8 cellular contexts compared by ENCODE assay signal in genomic region chr3:196712514-196713413, GRCh38. TPM values are rescaled to one million over a fixed set of nuclear protein-coding genes. Genes with fewer than 3 reads are reported as not detected.
DNase-seq lines count a peak whose midpoint lies in the region; ATAC-seq and TF ChIP-seq lines count a peak whose summit lies in the region.

No MANE protein-coding gene starts in this region.

- DNase-seq in SKM-1 (lab: John Stamatoyannopoulos, UW; ENCODE audit: unreplicated experiment) (peak; percentile 31), SKM-1 treated with dmso at 0.1 percent for 144 hours (lab: John Stamatoyannopoulos, UW; ENCODE audit: unreplicated experiment) (no peak), NCI-H69 (lab: John Stamatoyannopoulos, UW) (peak; percentile 74), activated gamma-delta T cell (lab: John Stamatoyannopoulos, UW) (peak; percentile 79), osteoblast (ENCODE audit: insufficient read length, low spot score, missing footprints) (peak; percentile 94), thoracic aorta (ENCODE audit: low spot score) (no peak)

- TF ChIP-seq CTCF in gastroesophageal sphincter (IDR thresholded peaks at IDR 0.05) (peak in 2 of 4 experiments; percentile 2 to 22), osteoblast (IDR thresholded peaks at IDR 0.05; ENCODE audit: extremely low read depth, low read depth, low read length) (no peak), thoracic aorta (IDR thresholded peaks at IDR 0.05) (no peak)

- no peaks in the 10 kb centered on the region for H3K27me3 ChIP-seq in gastroesophageal sphincter
- no peaks in the 10 kb centered on the region for H3K27me3 ChIP-seq in osteoblast (ENCODE audit: insufficient read depth, low read length)
- H3K27me3 ChIP-seq in thoracic aorta (replicated peaks; ENCODE audit: insufficient read depth) = no peaks in the 10 kb centered on the region

- TF ChIP-seq POLR2A in gastroesophageal sphincter (IDR thresholded peaks at IDR 0.05) = no peak

- H2AFZ ChIP-seq in osteoblast (ENCODE audit: low read length) = peak overlapping the region; percentile 96

- H3K4me1 ChIP-seq in gastroesophageal sphincter (peaks cover 0 to 29% (median 11%) of the 10 kb centered on the region in 3 donors), osteoblast (ENCODE audit: insufficient read depth, low read length) (peaks cover 14% of the 10 kb centered on the region), thoracic aorta (ENCODE audit: control insufficient read depth in 1 of 2, low read depth in 2 of 2) (peaks cover 9 to 20% of the 10 kb centered on the region in 2 donors)

- H3K36me3 ChIP-seq in gastroesophageal sphincter (no peaks in the 10 kb centered on the region), osteoblast (ENCODE audit: insufficient read depth, low read length) (no peaks in the 10 kb centered on the region), thoracic aorta (no peaks in the 10 kb centered on the region)

- H3K27ac ChIP-seq in gastroesophageal sphincter (peak overlapping the region; percentile 76 to 98 (median 94)), osteoblast (ENCODE audit: low read depth, low read length) (peak overlapping the region; percentile 94), thoracic aorta (peak overlapping the region; percentile 73 to 79)

- no peak for TF ChIP-seq EP300 in gastroesophageal sphincter (IDR thresholded peaks at IDR 0.05)

- H3K4me2 ChIP-seq in osteoblast (ENCODE audit: insufficient read depth, low read length) = peak overlapping the region; percentile 100

- H4K20me1 ChIP-seq in osteoblast (ENCODE audit: insufficient read depth, low read length) = no peaks in the 10 kb centered on the region

- peak overlapping the region; percentile 71 to 85 for H3K4me3 ChIP-seq in gastroesophageal sphincter
- H3K4me3 ChIP-seq in osteoblast (ENCODE audit: insufficient read depth, low read length) = peak overlapping the region; percentile 95
- H3K4me3 ChIP-seq in thoracic aorta = peak overlapping the region; percentile 93

- peaks cover 21% of the 10 kb centered on the region for H3K79me2 ChIP-seq in osteoblast (ENCODE audit: insufficient read depth, low read length)

- H3K9me3 ChIP-seq in gastroesophageal sphincter = no peaks in the 10 kb centered on the region
- H3K9me3 ChIP-seq in osteoblast (ENCODE audit: low read depth, low read length) = no peaks in the 10 kb centered on the region
- H3K9me3 ChIP-seq in thoracic aorta = no peaks in the 10 kb centered on the region

- ATAC-seq in HG02884 (IDR thresholded peaks at IDR 0.05; ENCODE audit: unreplicated experiment) (peak; percentile 49), gastroesophageal sphincter (peak; percentile 92), thoracic aorta (ENCODE audit: insufficient number of reproducible peaks, low FRiP score, low read depth) (peak; percentile 67)

- WGBS in gastroesophageal sphincter (ENCODE audit: low coverage in 1 of 2), 2 donors = 28 to 35% methylated on average over 7 to 8 of the region's 64 CpGs

RNA-seq across cellular contexts. Expression of gene PIGX, which starts 0.6 kb away (rescaled TPM):
- total RNA-seq in gastroesophageal sphincter (10 to 100 TPM; 23.8 to 35.6 (median 30.4) TPM), osteoblast (19.2 and 26.8 TPM in 2 replicates), thoracic aorta (10 to 100 TPM; 19.3 to 23.4 TPM)

RNA-seq across cellular contexts. Expression of gene CEP19, which starts 0.7 kb away (rescaled TPM):
- total RNA-seq in gastroesophageal sphincter (1 to 10 TPM; 1.1 to 4.9 (median 2.9) TPM), osteoblast (3.6 and 3.8 TPM in 2 replicates), thoracic aorta (1 to 10 TPM in 1 of 2 donors, under 1 TPM in 1; 0.42 to 7.3 TPM)

RNA-seq across cellular contexts. Expression of gene PAK2, which starts 26.9 kb away (rescaled TPM):
- total RNA-seq in gastroesophageal sphincter (10 to 100 TPM; 46.5 to 69.5 (median 61.8) TPM), osteoblast (36.6 and 37.4 TPM in 2 replicates), thoracic aorta (10 to 100 TPM; 41.7 to 47.0 TPM)

Comparison
In these comparisons a context has a peak if more than half of its experiments do, and no peak if none do; other contexts are left out.
1. DNase-seq: peak in SKM-1 (single experiment), NCI-H69 (single experiment), activated gamma-delta T cell (single experiment) and osteoblast (single experiment); none in SKM-1 treated with dmso at 0.1 percent for 144 hours (single experiment) and thoracic aorta (single experiment).
2. Peak in every context shown above with its lines, with median percentiles within 50 percentile points of each other: ATAC-seq, H3K27ac ChIP-seq and H3K4me3 ChIP-seq.